8 cellular contexts compared by ENCODE assay signal in the genomic region with DNA sequence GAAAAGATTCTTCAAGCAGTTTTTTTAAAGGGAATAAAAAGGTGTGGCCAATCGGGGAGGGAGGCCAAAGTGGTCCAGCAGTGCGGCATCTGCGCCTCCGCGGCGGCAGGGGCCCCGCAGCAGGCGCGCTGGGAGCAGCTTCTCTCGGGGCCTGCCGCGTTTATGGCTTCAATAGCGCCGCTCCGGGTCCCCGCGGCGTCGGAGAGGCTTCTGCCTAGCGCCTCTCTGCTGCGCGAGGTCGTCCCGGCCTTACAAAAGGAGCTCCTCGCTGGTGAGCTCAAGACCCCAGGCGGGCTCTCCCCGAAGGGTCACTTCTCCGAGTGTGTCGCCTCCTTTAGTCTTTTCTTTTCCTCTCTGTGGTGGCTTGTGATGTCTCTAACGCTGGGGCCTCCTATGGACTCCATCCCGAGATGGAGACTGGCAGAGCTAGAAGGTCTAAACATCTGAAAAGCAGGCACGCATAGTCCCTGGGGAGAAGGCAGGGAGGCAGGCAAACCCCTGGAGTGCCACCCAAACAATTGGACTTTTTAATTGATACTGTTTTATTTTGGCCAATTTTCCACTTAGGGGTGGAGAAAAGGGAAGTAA.
DNase-seq lines count a peak whose midpoint lies in the region; ATAC-seq and TF ChIP-seq lines count a peak whose summit lies in the region.

No MANE protein-coding gene starts in this region.

- H3K9me3 Mint-ChIP-seq in activated CD8-positive, alpha-beta T cell treated with anti-CD3 and anti-CD28 coated beads for 36 hours, result no peaks in the 10 kb centered on the region

- no peak overlapping the region for H3K4me3 Mint-ChIP-seq in activated CD8-positive, alpha-beta T cell treated with anti-CD3 and anti-CD28 coated beads for 36 hours

- in situ Hi-C loops in GM13977 (cut with MboI; ENCODE audit: low pct_unique_long_range_greater_than_20kb, low sequenced_read_pairs, unreplicated experiment), result no loop called here

- peak; percentile 32 for DNase-seq in GM13977 (ENCODE audit: low spot score)
- DNase-seq in activated CD8-positive, alpha-beta T cell treated with anti-CD3 and anti-CD28 coated beads for 36 hours, result peak; percentile 19
- DNase-seq in left cardiac atrium, result peak; percentile 27
- DNase-seq in putamen (ENCODE audit: low spot score), result peak; percentile 14
- DNase-seq in BE2C, result no peak
- no peak for DNase-seq in activated CD4-positive, alpha-beta T cell treated with anti-CD3 and anti-CD28 coated beads for 4 hours

- H3K4me3 ChIP-seq in BE2C (ENCODE audit: low read depth, low read length), result no peak overlapping the region

- no peaks in the 10 kb centered on the region for H3K27me3 ChIP-seq in BE2C

- CTCF ChIA-PET in activated CD8-positive, alpha-beta T cell treated with anti-CD3 and anti-CD28 coated beads for 36 hours (lab: Charles Lee), result interaction anchor here (1.1 to 3.1 kb wide), 2 partner anchors 46 to 311 kb away, joined by 3 to 11 read pairs; no protein-coding TSS in a partner anchor

- no peak overlapping the region for H3K27ac Mint-ChIP-seq in activated CD8-positive, alpha-beta T cell treated with anti-CD3 and anti-CD28 coated beads for 36 hours

- POLR2A ChIA-PET in activated CD8-positive, alpha-beta T cell treated with anti-CD3 and anti-CD28 coated beads for 36 hours (lab: Charles Lee), result no interaction called here

- no peaks in the 10 kb centered on the region for H3K4me1 ChIP-seq in BE2C

- H3K9me3 ChIP-seq in BE2C, result no peaks in the 10 kb centered on the region

- intact Hi-C loops in activated CD8-positive, alpha-beta T cell treated with anti-CD3 and anti-CD28 coated beads for 36 hours (cut with micrococcal nuclease), result no loop called here
- intact Hi-C loops in left cardiac atrium (cut with DNase I), result loop anchor here in 1 of 2 donors (10.0 kb wide), 1 partner anchor 137 kb away; a partner anchor contains a TSS

- peaks cover 13% of the 10 kb centered on the region for H3K27me3 Mint-ChIP-seq in activated CD8-positive, alpha-beta T cell treated with anti-CD3 and anti-CD28 coated beads for 36 hours

- TF ChIP-seq CTCF in GM13977 (IDR thresholded peaks at IDR 0.05; ENCODE audit: extremely low read depth, insufficient read depth, missing control alignments) (no peak), BE2C (IDR thresholded peaks at IDR 0.05; ENCODE audit: low read depth, low read length) (no peak)
- TF ChIP-seq CTCF in activated CD8-positive, alpha-beta T cell treated with anti-CD3 and anti-CD28 coated beads for 36 hours (IDR thresholded peaks at IDR 0.05), result no peak

- no peaks in the 10 kb centered on the region for H3K36me3 Mint-ChIP-seq in activated CD8-positive, alpha-beta T cell treated with anti-CD3 and anti-CD28 coated beads for 36 hours (ENCODE audit: low read depth)

- ATAC-seq in activated CD8-positive, alpha-beta T cell treated with anti-CD3 and anti-CD28 coated beads for 36 hours, result peak; percentile 26
- peak; percentile 68 to 72 for ATAC-seq in left cardiac atrium
- no peak for ATAC-seq in HG03521 (IDR thresholded peaks at IDR 0.05; ENCODE audit: unreplicated experiment)
- no peak for ATAC-seq in HG03432 (IDR thresholded peaks at IDR 0.05; ENCODE audit: unreplicated experiment)

- no peaks in the 10 kb centered on the region for H3K36me3 ChIP-seq in BE2C

- peaks cover 34% of the 10 kb centered on the region for H3K4me1 Mint-ChIP-seq in activated CD8-positive, alpha-beta T cell treated with anti-CD3 and anti-CD28 coated beads for 36 hours (ENCODE audit: low read depth)

Comparison
In these comparisons a context has a peak if more than half of its experiments do, and no peak if none do; other contexts are left out.
1. DNase-seq: peak in GM13977 (single experiment), activated CD8-positive, alpha-beta T cell treated with anti-CD3 and anti-CD28 coated beads for 36 hours (single experiment), left cardiac atrium (single experiment) and putamen (single experiment); none in BE2C (single experiment) and activated CD4-positive, alpha-beta T cell treated with anti-CD3 and anti-CD28 coated beads for 4 hours (0 of 2).
2. ATAC-seq: peak in activated CD8-positive, alpha-beta T cell treated with anti-CD3 and anti-CD28 coated beads for 36 hours (single experiment) and left cardiac atrium (2 of 2); none in HG03521 (single experiment) and HG03432 (single experiment).